Comparison of ENCODE assay signal across 17 cellular contexts in genomic region chr4:98865059-98865458, GRCh38.
A peak's percentile ranks its signal among the peaks of the same experiment; 100 is the strongest.
DNase-seq lines count a peak whose midpoint lies in the region; ATAC-seq lines count a peak whose summit lies in the region.
"Had no signal": no experiment of that assay in that cellular context is flagged by ENCODE, and none has a peak within 500 bp of the region (broad histone marks: within the 10 kb centered on the region; RNA-seq: fewer than 3 reads in every experiment).

No MANE protein-coding gene starts in this region.

- H3K4me3 Mint-ChIP-seq in activated CD4-positive, alpha-beta T cell treated with anti-CD3 and anti-CD28 coated beads for 36 hours, result no peak overlapping the region
- H3K4me3 Mint-ChIP-seq in activated T-cell treated with anti-CD3 and anti-CD28 coated beads, Interleukin-2, amount 50 U/mL, for 72 hours, result peak overlapping the region in 1 of 2 donors; percentile 2
- no peak overlapping the region for H3K4me3 Mint-ChIP-seq in stimulated activated effector memory CD8-positive, alpha-beta T cell treated with anti-CD3 and anti-CD28 coated beads, Interleukin-12 subunit alpha, Interleukin-12 subunit beta, amount 100 ng/mL, for 72 hours
- H3K4me3 Mint-ChIP-seq: B cell; CD4-positive, CD25-positive, alpha-beta regulatory T cell; CD8-positive, alpha-beta T cell had no signal

- WGBS in neuronal stem cell (ENCODE audit: extremely low coverage in 2 of 2, insufficient read length in 2 of 2, insufficient replicate concordance in 1 of 2), 2 donors, result no CpG with 5 or more reads among the region's 6 CpGs

- H3K14ac ChIP-seq in neuronal stem cell (ENCODE audit: low read length), result no peak overlapping the region

- no peaks in the 10 kb centered on the region for H3K9me3 Mint-ChIP-seq in activated CD4-positive, alpha-beta T cell treated with anti-CD3 and anti-CD28 coated beads for 36 hours (ENCODE audit: low read depth)
- H3K9me3 Mint-ChIP-seq in activated T-cell treated with anti-CD3 and anti-CD28 coated beads, Interleukin-2, amount 50 U/mL, for 72 hours, result no peaks in the 10 kb centered on the region
- H3K9me3 Mint-ChIP-seq in stimulated activated effector memory CD8-positive, alpha-beta T cell treated with anti-CD3 and anti-CD28 coated beads, Interleukin-12 subunit alpha, Interleukin-12 subunit beta, amount 100 ng/mL, for 72 hours, result no peaks in the 10 kb centered on the region
- H3K9me3 Mint-ChIP-seq: CD4-positive, CD25-positive, alpha-beta regulatory T cell; CD8-positive, alpha-beta T cell had no signal

- POLR2A ChIA-PET in activated CD4-positive, alpha-beta T cell treated with anti-CD3 and anti-CD28 coated beads for 36 hours (lab: Charles Lee), result interaction anchor here (0.7 kb wide), 1 partner anchor 375 kb away, joined by 4 read pairs; no protein-coding TSS in a partner anchor

- no peaks in the 10 kb centered on the region for H3K36me3 ChIP-seq in neuronal stem cell (replicated peaks in 1 of 2; ENCODE audit: control insufficient read depth in 2 of 2, insufficient read depth in 2 of 2, low read length in 2 of 2)
- H3K36me3 ChIP-seq: BLaER1, HAP-1 had no signal

- no peak overlapping the region for H3K23ac ChIP-seq in neuronal stem cell (ENCODE audit: low read depth, low read length, poor library complexity)

- no peaks in the 10 kb centered on the region for H3K9me3 ChIP-seq in neuronal stem cell (replicated peaks in 1 of 2; ENCODE audit: control insufficient read depth in 2 of 2, insufficient read depth in 1 of 2, low read depth in 1 of 2, low read length in 2 of 2)
- H3K9me3 ChIP-seq: BLaER1, Caco-2, HAP-1 had no signal

- no peak overlapping the region for H2BK12ac ChIP-seq in neuronal stem cell (ENCODE audit: low read length)

- peaks cover 9% of the 10 kb centered on the region for H3K4me1 Mint-ChIP-seq in activated CD4-positive, alpha-beta T cell treated with anti-CD3 and anti-CD28 coated beads for 36 hours
- H3K4me1 Mint-ChIP-seq in activated T-cell treated with anti-CD3 and anti-CD28 coated beads, Interleukin-2, amount 50 U/mL, for 72 hours (ENCODE audit: low read depth), result peaks cover 8% of the 10 kb centered on the region
- H3K4me1 Mint-ChIP-seq in stimulated activated effector memory CD8-positive, alpha-beta T cell treated with anti-CD3 and anti-CD28 coated beads, Interleukin-12 subunit alpha, Interleukin-12 subunit beta, amount 100 ng/mL, for 72 hours, result peaks cover 7% of the 10 kb centered on the region
- H3K4me1 Mint-ChIP-seq: B cell had no signal

- H3K27ac Mint-ChIP-seq in activated CD4-positive, alpha-beta T cell treated with anti-CD3 and anti-CD28 coated beads for 36 hours, result no peak overlapping the region
- peak overlapping the region; percentile 22 for H3K27ac Mint-ChIP-seq in activated T-cell treated with anti-CD3 and anti-CD28 coated beads, Interleukin-2, amount 50 U/mL, for 72 hours
- H3K27ac Mint-ChIP-seq in stimulated activated effector memory CD8-positive, alpha-beta T cell treated with anti-CD3 and anti-CD28 coated beads, Interleukin-12 subunit alpha, Interleukin-12 subunit beta, amount 100 ng/mL, for 72 hours, result no peak overlapping the region
- H3K27ac Mint-ChIP-seq: B cell; CD8-positive, alpha-beta T cell had no signal

- H3K79me1 ChIP-seq in neuronal stem cell (ENCODE audit: low read depth, low read length), result no peaks in the 10 kb centered on the region

- no peak overlapping the region for H3K4me2 ChIP-seq in neuronal stem cell (ENCODE audit: insufficient read depth, low read length, poor library complexity, severe bottlenecking)
- H3K4me2 ChIP-seq: BLaER1 had no signal

- H2AFZ ChIP-seq in neuronal stem cell (ENCODE audit: low read length), result no peak overlapping the region

- CTCF ChIA-PET in activated CD4-positive, alpha-beta T cell treated with anti-CD3 and anti-CD28 coated beads for 36 hours (lab: Charles Lee), result no interaction called here

- H4K8ac ChIP-seq in neuronal stem cell (ENCODE audit: low read depth, low read length), result no peak overlapping the region

- H2BK120ac ChIP-seq in neuronal stem cell (ENCODE audit: low read depth, low read length), result no peak overlapping the region

- H3K9ac ChIP-seq in neuronal stem cell (ENCODE audit: low read depth, low read length, poor library complexity), result no peak overlapping the region
- H3K9ac ChIP-seq: BLaER1 had no signal

- no peak for DNase-seq in activated CD4-positive, alpha-beta T cell treated with anti-CD3 and anti-CD28 coated beads for 36 hours
- DNase-seq in activated CD4-positive, alpha-beta T cell treated with anti-CD3 and anti-CD28 coated beads, Interleukin-2, amount 50 U/mL, for 1 hour, result no peak
- no peak for DNase-seq in activated T-cell treated with anti-CD3 and anti-CD28 coated beads, Interleukin-2, amount 50 U/mL, for 72 hours
- DNase-seq in activated T-cell treated with anti-CD3 and anti-CD28 coated beads, Interleukin-2, amount 50 U/mL, for 48 hours, result no peak
- DNase-seq in stimulated activated effector memory CD8-positive, alpha-beta T cell treated with anti-CD3 and anti-CD28 coated beads, Interleukin-12 subunit alpha, Interleukin-12 subunit beta, amount 100 ng/mL, for 72 hours (ENCODE audit: low spot score in 2 of 2), result no peak
- DNase-seq in neuronal stem cell (ENCODE audit: low spot score), result no peak
- DNase-seq: Caco-2; CD8-positive, alpha-beta T cell; DMS153; DND-41; GOT3 had no signal

- H2BK5ac ChIP-seq in neuronal stem cell (ENCODE audit: low read length), result no peak overlapping the region

- H3K36me3 Mint-ChIP-seq in activated CD4-positive, alpha-beta T cell treated with anti-CD3 and anti-CD28 coated beads for 36 hours (ENCODE audit: low read depth), result no peaks in the 10 kb centered on the region
- no peaks in the 10 kb centered on the region for H3K36me3 Mint-ChIP-seq in activated T-cell treated with anti-CD3 and anti-CD28 coated beads, Interleukin-2, amount 50 U/mL, for 72 hours (ENCODE audit: insufficient read depth in 2 of 2)
- no peaks in the 10 kb centered on the region for H3K36me3 Mint-ChIP-seq in stimulated activated effector memory CD8-positive, alpha-beta T cell treated with anti-CD3 and anti-CD28 coated beads, Interleukin-12 subunit alpha, Interleukin-12 subunit beta, amount 100 ng/mL, for 72 hours
- H3K36me3 Mint-ChIP-seq: CD4-positive, CD25-positive, alpha-beta regulatory T cell; CD8-positive, alpha-beta T cell had no signal

- no peak overlapping the region for H3K18ac ChIP-seq in neuronal stem cell (ENCODE audit: low read length)

- peak; percentile 44 for ATAC-seq in activated CD4-positive, alpha-beta T cell treated with anti-CD3 and anti-CD28 coated beads for 36 hours
- peak; percentile 48 to 61 for ATAC-seq in activated T-cell treated with anti-CD3 and anti-CD28 coated beads, Interleukin-2, amount 50 U/mL, for 72 hours (replicated peaks in 1 of 2)
- peak; percentile 24 for ATAC-seq in stimulated activated effector memory CD8-positive, alpha-beta T cell treated with anti-CD3 and anti-CD28 coated beads, Interleukin-12 subunit alpha, Interleukin-12 subunit beta, amount 100 ng/mL, for 72 hours
- ATAC-seq: CD8-positive, alpha-beta T cell had no signal

- no peaks in the 10 kb centered on the region for H3K27me3 ChIP-seq in neuronal stem cell (ENCODE audit: control insufficient read depth in 3 of 3, insufficient read depth in 3 of 3, low read depth in 1 of 3, low read length in 3 of 3)
- H3K27me3 ChIP-seq: BLaER1 had no signal

- H3K4me1 ChIP-seq in neuronal stem cell (ENCODE audit: control insufficient read depth in 2 of 2, insufficient read depth in 1 of 2, low read depth in 1 of 2, low read length in 2 of 2), result no peaks in the 10 kb centered on the region
- H3K4me1 ChIP-seq: BLaER1, Caco-2 had no signal

- H3K4ac ChIP-seq in neuronal stem cell (ENCODE audit: low read length), result no peak overlapping the region

- H3K27me3 Mint-ChIP-seq in activated CD4-positive, alpha-beta T cell treated with anti-CD3 and anti-CD28 coated beads for 36 hours, result no peaks in the 10 kb centered on the region
- no peaks in the 10 kb centered on the region for H3K27me3 Mint-ChIP-seq in activated T-cell treated with anti-CD3 and anti-CD28 coated beads, Interleukin-2, amount 50 U/mL, for 72 hours (ENCODE audit: low read depth)
- H3K27me3 Mint-ChIP-seq: CD4-positive, CD25-positive, alpha-beta regulatory T cell had no signal

- H4K91ac ChIP-seq in neuronal stem cell (ENCODE audit: low read depth, low read length, poor library complexity), result no peak overlapping the region

- H2AK5ac ChIP-seq in neuronal stem cell (ENCODE audit: low read depth, low read length), result no peak overlapping the region

- H3K27ac ChIP-seq in neuronal stem cell (replicated peaks; ENCODE audit: low read length), result no peak overlapping the region
- H3K27ac ChIP-seq: 22Rv1, BLaER1, C4-2B had no signal

- intact Hi-C loops in activated CD4-positive, alpha-beta T cell treated with anti-CD3 and anti-CD28 coated beads for 36 hours (cut with DNase I, micrococcal nuclease), result loop anchor here in 1 of 2 experiments (10.0 kb wide), 1 partner anchor 400 kb away; no protein-coding TSS in a partner anchor

- H2BK15ac ChIP-seq in neuronal stem cell (ENCODE audit: low read length), result no peak overlapping the region

- no peak overlapping the region for H3K4me3 ChIP-seq in neuronal stem cell (ENCODE audit: low read length in 2 of 2)
- H3K4me3 ChIP-seq: BLaER1, HAP-1 had no signal
